Comparison of ENCODE assay signal across 8 cellular contexts in genomic region chr3:192916455-192917257, GRCh38. TPM values are rescaled to one million over a fixed set of nuclear protein-coding genes. Genes with fewer than 3 reads are reported as not detected.
A peak's percentile ranks its signal among the peaks of the same experiment; 100 is the strongest.
DNase-seq lines count a peak whose midpoint lies in the region; ATAC-seq and TF ChIP-seq lines count a peak whose summit lies in the region.

No MANE protein-coding gene starts in this region.

- no peak for TF ChIP-seq CTCF in fibroblast of pulmonary artery (IDR thresholded peaks at IDR 0.05; ENCODE audit: low read length, missing control alignments)

- H3K9ac ChIP-seq in muscle layer of colon (ENCODE audit: low read length): peak overlapping the region; percentile 59

- peak overlapping the region; percentile 99 for H3K27ac Mint-ChIP-seq in activated T-helper 17 cell treated with anti-CD3 and anti-CD28 coated beads, Interleukin-2, amount 50 U/mL, for 72 hours

- peak; percentile 14 for TF ChIP-seq POLR2A in GM10847 (IDR thresholded peaks at IDR 0.05; ENCODE audit: extremely low read depth, insufficient read length)

- no peaks in the 10 kb centered on the region for H3K27me3 ChIP-seq in muscle layer of colon (ENCODE audit: control insufficient read depth in 1 of 2, insufficient read depth in 2 of 2, low read length in 2 of 2)

- H3K27me3 Mint-ChIP-seq in activated T-helper 17 cell treated with anti-CD3 and anti-CD28 coated beads, Interleukin-2, amount 50 U/mL, for 72 hours: peaks cover 32% of the 10 kb centered on the region

- H3K27ac ChIP-seq in muscle layer of colon (ENCODE audit: low read depth, low read length): peak overlapping the region; percentile 95

- DNase-seq in NCI-H2227 treated with DMSO at 0.1 percent for 48 hours (lab: John Stamatoyannopoulos, UW) (peak; percentile 22), fibroblast of pulmonary artery (ENCODE audit: low read depth) (peak; percentile 70), ureter (ENCODE audit: low spot score) (peak; percentile 62)

- no peaks in the 10 kb centered on the region for H3K9me3 Mint-ChIP-seq in activated T-helper 17 cell treated with anti-CD3 and anti-CD28 coated beads, Interleukin-2, amount 50 U/mL, for 72 hours

- peaks cover 4% of the 10 kb centered on the region for H3K4me1 Mint-ChIP-seq in activated T-helper 17 cell treated with anti-CD3 and anti-CD28 coated beads, Interleukin-2, amount 50 U/mL, for 72 hours

- H3K36me3 Mint-ChIP-seq in activated T-helper 17 cell treated with anti-CD3 and anti-CD28 coated beads, Interleukin-2, amount 50 U/mL, for 72 hours (ENCODE audit: low read depth): peaks cover 24% of the 10 kb centered on the region

- H3K4me3 ChIP-seq in fibroblast of pulmonary artery (replicated peaks; ENCODE audit: low read depth, low read length) (peak overlapping the region; percentile 96), muscle layer of colon (ENCODE audit: low read depth in 1 of 2, low read length in 2 of 2) (peak overlapping the region; percentile 89 to 90)

- peak overlapping the region; percentile 99 for H3K4me3 Mint-ChIP-seq in activated T-helper 17 cell treated with anti-CD3 and anti-CD28 coated beads, Interleukin-2, amount 50 U/mL, for 72 hours

- H3K4me1 ChIP-seq in muscle layer of colon (ENCODE audit: insufficient read depth, low read length): peaks cover 14% of the 10 kb centered on the region

- no peaks in the 10 kb centered on the region for H3K9me3 ChIP-seq in muscle layer of colon (ENCODE audit: low read length)

- ATAC-seq in HG02571 (IDR thresholded peaks at IDR 0.05; ENCODE audit: unreplicated experiment) (peak; percentile 37), HG03439 (IDR thresholded peaks at IDR 0.05; ENCODE audit: unreplicated experiment) (no peak)
- peak; percentile 33 for ATAC-seq in activated T-helper 17 cell treated with anti-CD3 and anti-CD28 coated beads, Interleukin-2, amount 50 U/mL, for 72 hours (replicated peaks)

- H3K36me3 ChIP-seq in muscle layer of colon (ENCODE audit: insufficient read depth, low read length): no peaks in the 10 kb centered on the region

RNA-seq across cellular contexts. Expression of gene MB21D2, which starts 1.0 kb away (rescaled TPM):
- 10 to 100 TPM; 13.4 to 13.9 TPM for total RNA-seq in activated T-helper 17 cell treated with anti-CD3 and anti-CD28 coated beads, Interleukin-2, amount 50 U/mL, for 72 hours
- 8.7 TPM for total RNA-seq in ureter
